In the genomic region with DNA sequence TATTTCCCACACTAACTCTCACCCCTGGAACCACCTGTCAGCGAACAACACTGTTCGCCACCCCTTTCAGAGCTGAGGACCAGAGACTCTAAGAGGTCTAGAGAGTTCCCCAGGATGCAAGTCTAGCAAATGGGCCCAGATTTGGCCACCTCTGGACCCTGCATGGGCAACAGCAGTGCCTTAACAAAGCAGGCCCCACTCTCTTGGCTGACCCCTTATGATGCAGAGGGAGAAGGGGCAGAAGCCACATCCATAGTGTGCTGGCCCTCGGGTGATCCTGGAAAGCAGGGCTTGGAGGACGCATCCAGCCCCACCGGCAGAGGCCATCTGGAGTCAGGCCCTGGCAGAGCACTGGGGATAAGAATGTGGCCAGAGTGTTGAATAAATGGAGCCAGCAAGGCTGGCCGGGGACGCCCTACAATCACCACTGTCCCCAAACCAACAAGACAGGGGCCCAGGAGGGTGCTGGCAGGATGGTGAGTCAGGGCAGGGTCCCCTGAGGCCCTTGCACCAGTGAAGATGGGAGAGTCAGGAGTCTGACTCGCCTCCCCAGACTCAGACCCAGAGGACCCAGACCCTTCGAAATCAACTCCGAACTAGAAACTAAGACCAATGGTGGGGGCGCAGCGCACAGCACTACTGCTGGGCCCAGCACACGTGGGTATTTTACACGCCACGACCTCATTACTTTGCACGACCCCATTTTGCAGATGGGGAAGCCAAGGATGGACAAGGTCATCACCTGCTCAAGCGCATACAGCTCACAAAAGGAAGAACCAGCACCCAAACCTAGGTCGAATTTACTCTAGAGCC, we compare ENCODE assay signal across 10 cellular contexts. TPM values are rescaled to one million over a fixed set of nuclear protein-coding genes. Genes with fewer than 3 reads are reported as not detected.
DNase-seq lines count a peak whose midpoint lies in the region; ATAC-seq, FAIRE-seq and TF ChIP-seq lines count a peak whose summit lies in the region.
"Had no signal": no experiment of that assay in that cellular context is flagged by ENCODE, and none has a peak within 500 bp of the region (broad histone marks: within the 10 kb centered on the region; RNA-seq: fewer than 3 reads in every experiment).

No MANE protein-coding gene starts in this region.

- H3K9me1 ChIP-seq in endothelial cell of umbilical vein (replicated peaks; ENCODE audit: control insufficient read depth, extremely low read depth, insufficient read depth, low read length), result no peaks in the 10 kb centered on the region

- H3K9ac ChIP-seq in BLaER1, result peak overlapping the region; percentile 27; the same call in 1 of the 2 replicates
- no peak overlapping the region for H3K9ac ChIP-seq in endothelial cell of umbilical vein (replicated peaks; ENCODE audit: extremely low read depth, insufficient read depth, low read length)

- POLR2A ChIA-PET in RWPE1 (lab: Yijun Ruan, JAX; ENCODE audit: low non-redundant PET) (no interaction called here), endothelial cell of umbilical vein (lab: Charles Lee) (no interaction called here)

- no peak for TF ChIP-seq CTCF in RWPE1 (conservative IDR thresholded peaks at IDR 0.05; ENCODE audit: low read depth)
- no peak for TF ChIP-seq CTCF in endothelial cell of umbilical vein (IDR thresholded peaks at IDR 0.05; ENCODE audit: extremely low read depth in 1 of 2, insufficient read depth in 1 of 2, low read depth in 1 of 2, low read length in 2 of 2)
- no peak for TF ChIP-seq CTCF in osteoblast (IDR thresholded peaks at IDR 0.05; ENCODE audit: extremely low read depth, low read depth, low read length)

- DNase-seq in RWPE1 (ENCODE audit: low spot score), result no peak
- DNase-seq in endothelial cell of umbilical vein (ENCODE audit: low read depth, low spot score), result no peak
- peak; percentile 86 for DNase-seq in osteoblast (ENCODE audit: insufficient read length, low spot score, missing footprints)
- no peak for DNase-seq in NCI-H69 (lab: John Stamatoyannopoulos, UW)
- DNase-seq in activated CD8-positive, alpha-beta memory T cell treated with anti-CD3 and anti-CD28 coated beads, Interleukin-2, amount 50 U/mL, for 48 hours, result no peak
- DNase-seq in NCI-H526 (lab: John Stamatoyannopoulos, UW), result no peak
- DNase-seq: stimulated activated CD4-positive, alpha-beta T cell treated with anti-CD3 and anti-CD28 coated beads, Interleukin-12 subunit alpha, Interleukin-12 subunit beta, amount 100 ng/mL, for 4 hours had no signal

- no peak overlapping the region for H3K4me3 ChIP-seq in BLaER1
- no peak overlapping the region for H3K4me3 ChIP-seq in endothelial cell of umbilical vein (replicated peaks in 1 of 3; ENCODE audit: insufficient read depth in 1 of 3, low read depth in 1 of 3, low read length in 3 of 3)
- peak overlapping the region; percentile 11 for H3K4me3 ChIP-seq in osteoblast (ENCODE audit: insufficient read depth, low read length)

- peaks cover 78% of the 10 kb centered on the region for H3K36me3 ChIP-seq in BLaER1
- peaks cover 8 to 39% of the 10 kb centered on the region in 2 experiments for H3K36me3 ChIP-seq in endothelial cell of umbilical vein (ENCODE audit: control insufficient read depth in 2 of 2, extremely low read depth in 1 of 2, insufficient read depth in 2 of 2, low read length in 2 of 2)
- H3K36me3 ChIP-seq in osteoblast (ENCODE audit: insufficient read depth, low read length), result peaks cover 58% of the 10 kb centered on the region

- dilution Hi-C loops in endothelial cell of umbilical vein (cut with MboI; ENCODE audit: extremely low pct_ligation_motif_present, low sequenced_read_pairs), result no loop called here

- H3K9me3 ChIP-seq in BLaER1, result no peaks in the 10 kb centered on the region
- no peaks in the 10 kb centered on the region for H3K9me3 ChIP-seq in endothelial cell of umbilical vein (replicated peaks; ENCODE audit: control insufficient read depth, insufficient read depth, low read length)
- H3K9me3 ChIP-seq in osteoblast (ENCODE audit: low read depth, low read length), result no peaks in the 10 kb centered on the region

- intact Hi-C loops in endothelial cell of umbilical vein (cut with micrococcal nuclease), result loop anchor here (5.0 kb wide), 1 partner anchor 38 kb away; the partner anchor contains the start of gene TMEM184B

- peak overlapping the region; percentile 87 for H3K4me2 ChIP-seq in BLaER1
- H3K4me2 ChIP-seq in endothelial cell of umbilical vein (ENCODE audit: insufficient read depth, low read length), result no peak overlapping the region
- H3K4me2 ChIP-seq in osteoblast (ENCODE audit: insufficient read depth, low read length), result peak overlapping the region; percentile 46

- H3K27ac ChIP-seq in BLaER1 (peak overlapping the region; percentile 43; the same call in 1 of the 2 replicates), RWPE1 (peak overlapping the region; percentile 100), endothelial cell of umbilical vein (ENCODE audit: insufficient read depth, low read depth, low read length) (no peak overlapping the region), osteoblast (ENCODE audit: low read depth, low read length) (peak overlapping the region; percentile 81)

- H2AFZ ChIP-seq in endothelial cell of umbilical vein (ENCODE audit: low read depth, low read length), result no peak overlapping the region
- H2AFZ ChIP-seq in osteoblast (ENCODE audit: low read length), result no peak overlapping the region

- H4K20me1 ChIP-seq in BLaER1 (peaks cover 100% of the 10 kb centered on the region), endothelial cell of umbilical vein (replicated peaks; ENCODE audit: control insufficient read depth, extremely low read depth, insufficient read depth, low read length) (peaks cover 5% of the 10 kb centered on the region), osteoblast (ENCODE audit: insufficient read depth, low read length) (peaks cover 96% of the 10 kb centered on the region)

- no TSS peak for BruUV-seq in endothelial cell of umbilical vein (replicated peaks; lab: Mats Ljungman, UMichigan)

- H3K79me2 ChIP-seq in endothelial cell of umbilical vein (ENCODE audit: control insufficient read depth, insufficient read depth, low read length) (peaks cover 98% of the 10 kb centered on the region), osteoblast (ENCODE audit: insufficient read depth, low read length) (peaks cover 100% of the 10 kb centered on the region)

- CTCF ChIA-PET in RWPE1 (lab: Yijun Ruan, JAX) (no interaction called here), endothelial cell of umbilical vein (lab: Charles Lee) (no interaction called here)

- H3K4me1 ChIP-seq in BLaER1, result peaks cover 99% of the 10 kb centered on the region
- peaks cover 44% of the 10 kb centered on the region for H3K4me1 ChIP-seq in endothelial cell of umbilical vein (ENCODE audit: control insufficient read depth, extremely low read depth, insufficient read depth, low read length)
- H3K4me1 ChIP-seq in osteoblast (ENCODE audit: insufficient read depth, low read length), result peaks cover 60% of the 10 kb centered on the region

- peak; percentile 33 for FAIRE-seq in endothelial cell of umbilical vein (lab: Jason Lieb, UNC)
- FAIRE-seq: G401.6 had no signal

- TF ChIP-seq POLR2A in endothelial cell of umbilical vein (IDR thresholded peaks at IDR 0.05; ENCODE audit: low read depth, low read length), result no peak

- no peak for ATAC-seq in HG02571 (IDR thresholded peaks at IDR 0.05; ENCODE audit: unreplicated experiment)

- H3K27me3 ChIP-seq in BLaER1 (no peaks in the 10 kb centered on the region), endothelial cell of umbilical vein (ENCODE audit: control insufficient read depth in 2 of 2, insufficient read depth in 2 of 2, low read length in 2 of 2) (no peaks in the 10 kb centered on the region), osteoblast (ENCODE audit: insufficient read depth, low read length) (no peaks in the 10 kb centered on the region)

TF ChIP-seq in endothelial cell of umbilical vein, 7 proteins besides CTCF, POLR2A, EP300 and RAD21:
- TF ChIP-seq GATA2 (IDR thresholded peaks at IDR 0.05; ENCODE audit: insufficient read depth, insufficient read length, low read depth, low read length) (no peak), EZH2 (IDR thresholded peaks at IDR 0.05; ENCODE audit: borderline replicate concordance, low read depth, low read length, severe bottlenecking) (no peak), MAX (IDR thresholded peaks at IDR 0.05; ENCODE audit: insufficient read depth, insufficient read length) (no peak), JUN (IDR thresholded peaks at IDR 0.05; ENCODE audit: borderline replicate concordance, insufficient read depth, insufficient read length, low read depth) (no peak), POLR2AphosphoS5 (IDR thresholded peaks at IDR 0.05; ENCODE audit: insufficient read depth, low read depth, low read length) (no peak), MYC (IDR thresholded peaks at IDR 0.05; ENCODE audit: low read depth, low read length) (no peak), FOS (IDR thresholded peaks at IDR 0.05; ENCODE audit: borderline replicate concordance, insufficient read depth, low read length) (no peak)

RNA-seq across cellular contexts. Expression of gene CSNK1E, which starts 6.5 kb away (rescaled TPM):
- total RNA-seq in endothelial cell of umbilical vein (261 and 262 TPM in 2 replicates), osteoblast (142 and 152 TPM in 2 replicates)
- 259 and 277 TPM in 2 replicates for polyA plus RNA-seq in endothelial cell of umbilical vein
- polyA plus RNA-seq in endothelial cell of umbilical vein (2011; cell fraction: cytosol; rRNA removed), result 219 and 257 TPM in 2 replicates
- 481 and 548 TPM in 2 replicates for polyA plus RNA-seq in endothelial cell of umbilical vein (2011; cell fraction: nucleus; rRNA removed)
- polyA plus RNA-seq in endothelial cell of umbilical vein (2012), result 120 and 135 TPM in 2 replicates
- polyA minus RNA-seq in endothelial cell of umbilical vein, result 225 and 233 TPM in 2 replicates
- polyA minus RNA-seq in endothelial cell of umbilical vein (2011; cell fraction: cytosol; rRNA and poly(A)+ RNA removed), result 116 TPM
- polyA minus RNA-seq in endothelial cell of umbilical vein (2011; cell fraction: nucleus; rRNA and poly(A)+ RNA removed), result 119 and 139 TPM in 2 replicates

RNA-seq across cellular contexts. Expression of gene TMEM184B, which starts 37.9 kb away (rescaled TPM):
- total RNA-seq in endothelial cell of umbilical vein (96.6 and 99.8 TPM in 2 replicates), osteoblast (29.8 and 30.0 TPM in 2 replicates)
- 72.5 and 88.8 TPM in 2 replicates for polyA plus RNA-seq in endothelial cell of umbilical vein
- 51.8 and 64.2 TPM in 2 replicates for polyA plus RNA-seq in endothelial cell of umbilical vein (2011; cell fraction: cytosol; rRNA removed)
- 67.8 and 78.0 TPM in 2 replicates for polyA plus RNA-seq in endothelial cell of umbilical vein (2011; cell fraction: nucleus; rRNA removed)
- polyA plus RNA-seq in endothelial cell of umbilical vein (2012), result 63.0 and 73.8 TPM in 2 replicates
- 54.4 and 68.6 TPM in 2 replicates for polyA minus RNA-seq in endothelial cell of umbilical vein
- polyA minus RNA-seq in endothelial cell of umbilical vein (2011; cell fraction: cytosol; rRNA and poly(A)+ RNA removed), result 21.9 TPM
- polyA minus RNA-seq in endothelial cell of umbilical vein (2011; cell fraction: nucleus; rRNA and poly(A)+ RNA removed), result 30.2 and 34.5 TPM in 2 replicates
